In the genomic region with DNA sequence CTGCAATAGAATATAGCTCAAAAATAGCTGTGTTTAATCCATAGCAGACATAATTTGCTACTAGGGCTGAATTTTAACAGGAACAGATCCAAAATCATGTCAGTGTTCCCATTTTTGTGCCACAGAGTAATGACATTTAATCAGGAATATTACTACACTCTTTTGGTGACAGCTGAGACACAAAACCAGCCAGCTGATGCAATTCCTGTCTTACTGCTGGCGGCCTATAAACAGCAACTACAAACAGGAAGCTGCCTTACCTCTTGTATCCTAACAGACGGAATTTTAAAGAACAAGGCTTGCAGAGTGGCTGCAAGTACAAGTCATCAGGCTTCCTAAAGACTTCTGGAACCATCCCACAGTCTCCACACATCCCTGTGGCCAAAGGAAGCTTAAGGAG, we compare ENCODE assay signal across 22 cellular contexts.
"Had no signal": no experiment of that assay in that cellular context is flagged by ENCODE, and none has a peak within 500 bp of the region (broad histone marks: within the 10 kb centered on the region; RNA-seq: fewer than 3 reads in every experiment).

No MANE protein-coding gene starts in this region.

- H3K4me3 ChIP-seq: hepatocyte, right lobe of liver, smooth muscle cell, stomach, suprapubic skin, tibial nerve had no signal

- H3K27ac ChIP-seq: hepatocyte, right lobe of liver, stomach, suprapubic skin had no signal

- H3K4me1 ChIP-seq: right lobe of liver, suprapubic skin had no signal

- H3K36me3 ChIP-seq: right lobe of liver, stomach, suprapubic skin, tibial nerve had no signal

- ATAC-seq: esophagus mucosa; left lobe of liver; right lobe of liver; stimulated activated memory B cell treated with anti-CD40 and anti-IgM and Interleukin-4, amounts not matched to agents 10 μg/mL and 1 μg/mL and 100 μg/mL, for 72 hours; T-helper 17 cell had no signal

- H3K9me3 ChIP-seq: right lobe of liver, stomach, suprapubic skin, tibial nerve had no signal

- DNase-seq: activated CD4-positive, alpha-beta memory T cell treated with anti-CD3 and anti-CD28 coated beads for 36 hours; activated CD4-positive, alpha-beta T cell treated with anti-CD3 and anti-CD28 coated beads for 48 hours; activated naive CD4-positive, alpha-beta T cell treated with Interleukin-2 at 50 U/mL for 16 hours; activated T-cell treated with anti-CD3 and anti-CD28 coated beads, Interleukin-2, amount 50 U/mL, for 48 hours; amygdala; dermis blood vessel endothelial cell; effector memory CD4-positive, alpha-beta T cell; foreskin melanocyte; immature natural killer cell; nephron progenitor cell; occipital lobe; right lobe of liver; stimulated activated CD4-positive, alpha-beta T cell treated with anti-CD3 and anti-CD28 coated beads, Interleukin-15, amount 100 ng/mL, for 24 hours; stomach; T-helper 17 cell had no signal

- H3K27me3 ChIP-seq: hepatocyte, right lobe of liver, stomach, suprapubic skin, tibial nerve had no signal
